In the genomic region with DNA sequence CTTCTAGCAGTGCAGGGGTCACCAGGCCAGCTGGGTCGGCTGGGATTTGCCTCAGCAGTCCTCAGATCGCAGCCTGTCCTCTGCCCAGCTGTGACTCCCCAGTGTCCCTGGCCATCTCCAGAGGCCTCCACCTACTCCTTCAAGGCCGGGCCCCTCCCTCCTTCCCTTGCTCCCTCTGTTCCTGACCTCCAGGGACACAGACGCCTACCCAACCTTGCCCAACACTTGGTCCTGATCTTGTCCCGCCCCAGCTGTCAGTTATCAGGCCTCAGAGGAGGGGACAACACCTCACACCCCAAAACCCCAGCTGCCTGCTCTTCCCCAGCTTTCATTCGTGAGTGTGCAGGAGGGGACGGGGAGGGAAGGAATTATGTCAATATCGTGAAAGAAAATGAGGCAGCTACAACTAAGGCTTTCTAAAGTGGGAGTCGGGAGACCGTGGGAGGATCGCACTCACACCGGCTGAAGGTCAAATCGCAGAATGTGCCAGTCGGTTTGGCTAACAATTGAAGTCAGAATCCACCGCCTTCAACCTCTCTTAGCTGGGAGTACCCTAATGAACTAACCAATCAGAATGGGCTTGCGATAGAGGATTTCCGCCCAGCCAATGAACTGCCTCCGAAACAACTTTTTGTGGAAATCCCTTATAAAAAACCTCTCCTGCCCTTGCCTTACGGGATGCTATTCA, we compare ENCODE assay signal across 16 cellular contexts. TPM values are rescaled to one million over a fixed set of nuclear protein-coding genes. Genes with fewer than 3 reads are reported as not detected.
"Had no signal": no experiment of that assay in that cellular context is flagged by ENCODE, and none has a peak within 500 bp of the region (broad histone marks: within the 10 kb centered on the region; RNA-seq: fewer than 3 reads in every experiment).

No MANE protein-coding gene starts in this region.

- H3K27ac ChIP-seq: breast epithelium, dorsolateral prefrontal cortex, right atrium auricular region, tibial nerve had no signal

- ATAC-seq: esophagus mucosa; stimulated activated memory B cell treated with anti-CD40 and anti-IgM and Interleukin-4, amounts not matched to agents 10 μg/mL and 1 μg/mL and 100 μg/mL, for 72 hours; T-helper 17 cell had no signal

- H3K4me3 ChIP-seq: breast epithelium, right atrium auricular region, tibial nerve had no signal

- H3K9me3 Mint-ChIP-seq: activated naive CD4-positive, alpha-beta T cell treated with anti-CD3 and anti-CD28 coated beads, Interleukin-2, amount 50 U/mL, for 24 hours; stimulated activated memory B cell treated with anti-CD40 and anti-IgM and Interleukin-4, amounts not matched to agents 10 μg/mL and 1 μg/mL and 100 μg/mL, for 72 hours had no signal

- H3K9me3 ChIP-seq: breast epithelium, right atrium auricular region, tibial nerve had no signal

- H3K36me3 Mint-ChIP-seq: activated naive CD4-positive, alpha-beta T cell treated with anti-CD3 and anti-CD28 coated beads, Interleukin-2, amount 50 U/mL, for 24 hours; stimulated activated memory B cell treated with anti-CD40 and anti-IgM and Interleukin-4, amounts not matched to agents 10 μg/mL and 1 μg/mL and 100 μg/mL, for 72 hours had no signal

- H3K27me3 ChIP-seq: breast epithelium, dorsolateral prefrontal cortex, right atrium auricular region, tibial nerve had no signal

- H3K27ac Mint-ChIP-seq: activated naive CD4-positive, alpha-beta T cell treated with anti-CD3 and anti-CD28 coated beads, Interleukin-2, amount 50 U/mL, for 24 hours; stimulated activated memory B cell treated with anti-CD40 and anti-IgM and Interleukin-4, amounts not matched to agents 10 μg/mL and 1 μg/mL and 100 μg/mL, for 72 hours; T-helper 17 cell had no signal

- H3K4me3 Mint-ChIP-seq: activated naive CD4-positive, alpha-beta T cell treated with anti-CD3 and anti-CD28 coated beads, Interleukin-2, amount 50 U/mL, for 24 hours; stimulated activated memory B cell treated with anti-CD40 and anti-IgM and Interleukin-4, amounts not matched to agents 10 μg/mL and 1 μg/mL and 100 μg/mL, for 72 hours; T-helper 17 cell had no signal

- H3K36me3 ChIP-seq: breast epithelium, right atrium auricular region, tibial nerve had no signal

- H3K4me1 ChIP-seq: breast epithelium, right atrium auricular region, tibial nerve had no signal

- DNase-seq: activated CD4-positive, CD25-positive, alpha-beta regulatory T cell; activated effector memory CD4-positive, alpha-beta T cell treated with Interleukin-2 at 50 U/mL for 16 hours; activated T-cell treated with anti-CD3 and anti-CD28 coated beads, Interleukin-2, amount 50 U/mL, for 1 hour; dorsolateral prefrontal cortex; hippocampal formation; islet precursor cell; T-helper 17 cell had no signal

RNA-seq across cellular contexts. Expression of gene SDS, which starts 54.7 kb away (rescaled TPM):
- total RNA-seq: chondrocyte, glomerular endothelial cell, T-helper 17 cell had no signal
- polyA plus RNA-seq: neural cell had no signal
